ENCODE assay signal across 13 cellular contexts in the genomic region with DNA sequence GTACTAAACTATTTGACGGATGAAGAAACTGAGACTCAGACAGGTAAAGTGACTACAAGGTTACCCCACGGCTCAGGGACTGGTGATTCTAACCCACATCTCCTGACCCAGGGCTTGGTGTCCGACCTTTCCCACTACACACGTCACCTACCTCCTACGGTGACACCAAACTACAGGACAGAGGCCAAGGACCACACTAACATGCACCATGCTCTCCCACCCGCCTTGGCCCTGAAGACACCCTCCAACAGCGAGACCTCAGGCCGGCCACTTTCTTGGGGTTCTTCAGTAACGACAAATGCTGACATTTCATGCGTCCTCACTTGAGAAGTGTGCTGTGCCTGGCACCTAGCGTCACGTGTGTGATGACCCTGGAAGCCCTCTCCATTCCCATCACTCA.
"Had no signal": no experiment of that assay in that cellular context is flagged by ENCODE, and none has a peak within 500 bp of the region (broad histone marks: within the 10 kb centered on the region; RNA-seq: fewer than 3 reads in every experiment).

No MANE protein-coding gene starts in this region.

- H3K9me3 ChIP-seq: esophagus squamous epithelium, pancreas, suprapubic skin, upper lobe of left lung had no signal

- H3K27me3 Mint-ChIP-seq: activated B cell treated with CpG ODN at 0.5 μM for 24 hours; activated naive CD4-positive, alpha-beta T cell treated with anti-CD3 and anti-CD28 coated beads, Interleukin-2, amount 10 ng/mL, durations not matched to agents 7 days and 5 days had no signal

- H3K4me3 Mint-ChIP-seq: activated B cell treated with CpG ODN at 0.5 μM for 24 hours; activated naive CD4-positive, alpha-beta T cell treated with anti-CD3 and anti-CD28 coated beads, Interleukin-2, amount 10 ng/mL, durations not matched to agents 7 days and 5 days; stimulated activated effector memory CD8-positive, alpha-beta T cell treated with anti-CD3 and anti-CD28 coated beads, Interleukin-12 subunit alpha, Interleukin-12 subunit beta, amount 100 ng/mL, for 72 hours had no signal

- H3K27me3 ChIP-seq: esophagus squamous epithelium, pancreas, suprapubic skin, upper lobe of left lung had no signal

- H3K9me3 Mint-ChIP-seq: activated B cell treated with CpG ODN at 0.5 μM for 24 hours; activated naive CD4-positive, alpha-beta T cell treated with anti-CD3 and anti-CD28 coated beads, Interleukin-2, amount 10 ng/mL, durations not matched to agents 7 days and 5 days; activated T-helper 2 cell treated with anti-CD3 and anti-CD28 coated beads, Interferon-gamma antibody, Interleukin-2, Interleukin-4, amounts not matched to agents 10 μg/mL and 5 μg/mL and 100 μg/mL, durations not matched to agents 14 hours and 24 hours and 36 hours; stimulated activated effector memory CD8-positive, alpha-beta T cell treated with anti-CD3 and anti-CD28 coated beads, Interleukin-12 subunit alpha, Interleukin-12 subunit beta, amount 100 ng/mL, for 72 hours had no signal

- H3K27ac Mint-ChIP-seq: activated B cell treated with CpG ODN at 0.5 μM for 24 hours; activated naive CD4-positive, alpha-beta T cell treated with anti-CD3 and anti-CD28 coated beads, Interleukin-2, amount 10 ng/mL, durations not matched to agents 7 days and 5 days; activated T-helper 2 cell treated with anti-CD3 and anti-CD28 coated beads, Interferon-gamma antibody, Interleukin-2, Interleukin-4, amounts not matched to agents 10 μg/mL and 5 μg/mL and 100 μg/mL, durations not matched to agents 14 hours and 24 hours and 36 hours; stimulated activated effector memory CD8-positive, alpha-beta T cell treated with anti-CD3 and anti-CD28 coated beads, Interleukin-12 subunit alpha, Interleukin-12 subunit beta, amount 100 ng/mL, for 72 hours had no signal

- DNase-seq: activated B cell treated with CpG ODN at 0.5 μM for 24 hours; activated naive CD4-positive, alpha-beta T cell treated with anti-CD3 and anti-CD28 coated beads, Interleukin-2, amount 10 ng/mL, durations not matched to agents 7 days and 5 days; amygdala; esophagus squamous epithelium; foreskin fibroblast; mesenchymal stem cell; retina had no signal

- ATAC-seq: SK-N-SH treated with all-trans-retinoic acid at 6 μM for 48 hours; stimulated activated effector memory CD8-positive, alpha-beta T cell treated with anti-CD3 and anti-CD28 coated beads, Interleukin-12 subunit alpha, Interleukin-12 subunit beta, amount 100 ng/mL, for 72 hours had no signal

- H3K27ac ChIP-seq: suprapubic skin had no signal

- H3K4me3 ChIP-seq: esophagus squamous epithelium, pancreas, suprapubic skin, upper lobe of left lung had no signal
